1 cellular context compared by ENCODE assay signal in genomic region chr22:39246690-39247332, GRCh38.
TF ChIP-seq lines count a peak whose summit lies in the region.

No MANE protein-coding gene starts in this region.

TF ChIP-seq in K562, 482 proteins besides CTCF, POLR2A, EP300 and RAD21 (continued from another document and continues in another):
- TF ChIP-seq UBTF (IDR thresholded peaks at IDR 0.05; ENCODE audit: borderline replicate concordance in 1 of 2, low read depth in 2 of 2, low read length in 2 of 2) (no peak), ZNF175 (CRISPR knock-in tag; IDR thresholded peaks at IDR 0.05; ENCODE audit: low read depth) (no peak), ESRRB (CRISPR knock-in tag; IDR thresholded peaks at IDR 0.05; ENCODE audit: borderline replicate concordance) (no peak), NR2C1 (IDR thresholded peaks at IDR 0.05) (peak; percentile 63), NR2C1 (tag; IDR thresholded peaks at IDR 0.05) (peak; percentile 78), THAP12 (CRISPR knock-in tag; IDR thresholded peaks at IDR 0.05) (no peak), HINFP (tag; conservative IDR thresholded peaks at IDR 0.05; ENCODE audit: low read depth) (no peak), PKNOX1 (IDR thresholded peaks at IDR 0.05) (peak; percentile 35; the same call in 1 of the 2 replicates), TCF3 (CRISPR knock-in tag; IDR thresholded peaks at IDR 0.05) (peak; percentile 70), MCM2 (IDR thresholded peaks at IDR 0.05; ENCODE audit: low read depth) (no peak), HBP1 (CRISPR knock-in tag; IDR thresholded peaks at IDR 0.05) (no peak), TCF7 (IDR thresholded peaks at IDR 0.05; ENCODE audit: borderline replicate concordance) (no peak), ZNF583 (CRISPR knock-in tag; IDR thresholded peaks at IDR 0.05) (no peak), ZNF347 (CRISPR knock-in tag; IDR thresholded peaks at IDR 0.05; ENCODE audit: low read depth) (no peak), E2F6 (IDR thresholded peaks at IDR 0.05; ENCODE audit: borderline replicate concordance in 1 of 2, extremely low read depth in 1 of 2, insufficient read depth in 1 of 2, insufficient read length in 1 of 2, low read depth in 1 of 2, low read length in 1 of 2, poor library complexity in 1 of 2, severe bottlenecking in 1 of 2) (no peak), MIER1 (IDR thresholded peaks at IDR 0.05; ENCODE audit: low read depth) (no peak), ZNF76 (CRISPR knock-in tag; IDR thresholded peaks at IDR 0.05; ENCODE audit: borderline replicate concordance) (no peak), TRIM25 (IDR thresholded peaks at IDR 0.05; ENCODE audit: borderline replicate concordance) (no peak), FOSL1 (tag; conservative IDR thresholded peaks at IDR 0.05) (peak; percentile 46), SMARCA4 (IDR thresholded peaks at IDR 0.05) (peak; percentile 54; the same call in 1 of the 2 replicates), CCNT2 (IDR thresholded peaks at IDR 0.05; ENCODE audit: borderline replicate concordance, extremely low read depth, insufficient read length, low read depth, low read length) (peak; percentile 74), MLLT1 (IDR thresholded peaks at IDR 0.05) (no peak), FOXP1 (CRISPR knock-in tag; IDR thresholded peaks at IDR 0.05) (no peak), SMARCE1 (IDR thresholded peaks at IDR 0.05) (peak; percentile 63; the same call in 1 of the 2 replicates), ZNF212 (CRISPR knock-in tag; IDR thresholded peaks at IDR 0.05) (no peak), DPF2 (IDR thresholded peaks at IDR 0.05) (0 out of 2 replicates have a peak, but pooled peaks have one; percentile 46), SRSF9 (IDR thresholded peaks at IDR 0.05; ENCODE audit: borderline replicate concordance, low read depth, low read length) (no peak), PURB (CRISPR knock-in tag; IDR thresholded peaks at IDR 0.05; ENCODE audit: low read depth) (no peak), ZFP36 (IDR thresholded peaks at IDR 0.05; ENCODE audit: low read depth, low read length, partially characterized antibody) (peak; percentile 90), POLR3G (IDR thresholded peaks at IDR 0.05; ENCODE audit: extremely low read depth, insufficient read length, insufficient replicate concordance) (no peak), ETV5 (CRISPR knock-in tag; IDR thresholded peaks at IDR 0.05; ENCODE audit: low read depth) (no peak), CTCFL (IDR thresholded peaks at IDR 0.05; ENCODE audit: borderline replicate concordance, insufficient read depth, low read depth, low read length, poor library complexity, severe bottlenecking) (no peak), BCOR (IDR thresholded peaks at IDR 0.05) (peak; percentile 96), ZNF124 (CRISPR knock-in tag; IDR thresholded peaks at IDR 0.05) (no peak), RB1 (IDR thresholded peaks at IDR 0.05; ENCODE audit: low read depth) (no peak), PRMT5 (CRISPR knock-in tag; IDR thresholded peaks at IDR 0.05) (no peak), JUN (IDR thresholded peaks at IDR 0.05; ENCODE audit: borderline replicate concordance, low read depth, low read length) (no peak), JUN (CRISPR knock-in tag; IDR thresholded peaks at IDR 0.05; ENCODE audit: borderline replicate concordance) (0 out of 2 replicates have a peak, but pooled peaks have one; percentile 37), ZNF696 (CRISPR knock-in tag; conservative IDR thresholded peaks at IDR 0.05) (no peak), TFAP4 (CRISPR knock-in tag; IDR thresholded peaks at IDR 0.05; ENCODE audit: borderline replicate concordance) (peak; percentile 69), SMAD3 (CRISPR knock-in tag; conservative IDR thresholded peaks at IDR 0.05) (no peak), HDGF (IDR thresholded peaks at IDR 0.05) (0 out of 2 replicates have a peak, but pooled peaks have one; percentile 76), GTF3C2 (IDR thresholded peaks at IDR 0.05; ENCODE audit: borderline replicate concordance, extremely low read depth, insufficient read length) (no peak), ZNF77 (CRISPR knock-in tag; IDR thresholded peaks at IDR 0.05) (no peak)
